13 cellular contexts compared by ENCODE assay signal in genomic region chr17:32936157-32936893, GRCh38. TPM values are rescaled to one million over a fixed set of nuclear protein-coding genes. Genes with fewer than 3 reads are reported as not detected.
DNase-seq lines count a peak whose midpoint lies in the region; ATAC-seq, FAIRE-seq and TF ChIP-seq lines count a peak whose summit lies in the region.
"Had no signal": no experiment of that assay in that cellular context is flagged by ENCODE, and none has a peak within 500 bp of the region (broad histone marks: within the 10 kb centered on the region; RNA-seq: fewer than 3 reads in every experiment).

No MANE protein-coding gene starts in this region.

- ATAC-seq in HCT116 (no peak; the same call in 1 of the 2 replicates), omental fat pad (ENCODE audit: low FRiP score) (no peak)

- 86 to 92% methylated on average over 7 to 10 of the region's 16 CpGs for WGBS in esophagus squamous epithelium, 2 donors
- WGBS in prostate gland = 69% methylated on average over 12 of the region's 16 CpGs
- 82 to 83% (median 83%) methylated on average over 16 of the region's 16 CpGs for WGBS in small intestine, 3 donors

- DNase-seq in HCT116 (ENCODE audit: low read depth, low spot score) = no peak
- DNase-seq in esophagus squamous epithelium (lab: John Stamatoyannopoulos, UW) = no peak
- DNase-seq in prostate gland (ENCODE audit: low spot score) = no peak
- DNase-seq in small intestine = no peak
- DNase-seq in omental fat pad (ENCODE audit: low spot score) = no peak
- DNase-seq in activated naive CD4-positive, alpha-beta T cell treated with Interleukin-2 at 50 U/mL for 16 hours = no peak
- DNase-seq in Calu3 = no peak

- no peak overlapping the region for H3K27ac Mint-ChIP-seq in Calu3 (ENCODE audit: unreplicated experiment)
- H3K27ac Mint-ChIP-seq: T-helper 2 cell treated with Interferon-gamma antibody and Interleukin-4, amounts not matched to agents 5 μg/mL and 100 μg/mL, for 36 hours had no signal

- intact Hi-C loops in HCT116 (cut with micrococcal nuclease) = no loop called here
- intact Hi-C loops in esophagus squamous epithelium (cut with DNase I) = no loop called here
- intact Hi-C loops in prostate gland (cut with DNase I) = no loop called here
- intact Hi-C loops in Calu3 (cut with micrococcal nuclease; ENCODE audit: unreplicated experiment) = no loop called here

- BruUV-seq in HCT116 (replicated peaks; lab: Mats Ljungman, UMichigan) = no TSS peak
- BruUV-seq in Calu3 (replicated peaks; lab: Mats Ljungman, UMichigan) = no TSS peak

- H3K79me2 ChIP-seq in HCT116 (ENCODE audit: insufficient read depth, low read length) = no peaks in the 10 kb centered on the region

- FAIRE-seq in small intestine (lab: Jason Lieb, UNC) = no peak

- no peaks in the 10 kb centered on the region for H3K9me3 ChIP-seq in HCT116 (ENCODE audit: control insufficient read depth in 1 of 2, insufficient read depth in 1 of 2, low read depth in 1 of 2, low read length in 2 of 2)
- no peaks in the 10 kb centered on the region for H3K9me3 ChIP-seq in esophagus squamous epithelium
- H3K9me3 ChIP-seq in prostate gland = no peaks in the 10 kb centered on the region
- no peaks in the 10 kb centered on the region for H3K9me3 ChIP-seq in small intestine (ENCODE audit: control insufficient read depth, low read depth)

- TF ChIP-seq POLR2A in HCT116 (IDR thresholded peaks at IDR 0.05; ENCODE audit: borderline replicate concordance, extremely low read depth, insufficient read depth, insufficient read length) (no peak), esophagus squamous epithelium (IDR thresholded peaks at IDR 0.05) (no peak), prostate gland (IDR thresholded peaks at IDR 0.05) (no peak)

- H4K20me1 ChIP-seq in HCT116 (ENCODE audit: insufficient read depth) = no peaks in the 10 kb centered on the region

- H3K9ac ChIP-seq in HCT116 (ENCODE audit: low read length) = no peak overlapping the region
- H3K9ac ChIP-seq: GM23248 had no signal

- no peaks in the 10 kb centered on the region for H3K36me3 Mint-ChIP-seq in Calu3 (ENCODE audit: insufficient read depth, unreplicated experiment)

- TF ChIP-seq CTCF in HCT116 (IDR thresholded peaks at IDR 0.05 in 2 of 3, conservative IDR thresholded peaks at IDR 0.05 in 1 of 3; ENCODE audit: borderline replicate concordance in 1 of 3, insufficient read depth in 1 of 3, low read depth in 2 of 3, low read length in 2 of 3) (no peak), VCaP (conservative IDR thresholded peaks at IDR 0.05) (no peak), esophagus squamous epithelium (IDR thresholded peaks at IDR 0.05) (no peak), prostate gland (IDR thresholded peaks at IDR 0.05) (no peak), omental fat pad (IDR thresholded peaks at IDR 0.05) (no peak), Calu3 (IDR thresholded peaks at IDR 0.05; ENCODE audit: unreplicated experiment) (no peak)

- CTCF ChIA-PET in HCT116 (lab: Charles Lee) (interaction anchor here (0.7 to 2.9 kb wide), 8 partner anchors 8 to 153 kb away, joined by 3 to 13 read pairs (median 4); partner anchors contain the start of genes MYO1D and TMEM98), Calu3 (lab: Charles Lee) (interaction anchor here (0.6 to 2.4 kb wide), 7 partner anchors 8 to 462 kb away, joined by 3 to 9 read pairs (median 5); partner anchors contain the start of genes MYO1D and TMEM98)

- H3K9me2 ChIP-seq in HCT116 (ENCODE audit: insufficient read depth) = no peaks in the 10 kb centered on the region

- H3K27ac ChIP-seq in HCT116 (ENCODE audit: low read depth, low read length) (no peak overlapping the region; the same call in 1 of the 2 replicates), VCaP (peak overlapping the region; percentile 69), esophagus squamous epithelium (peak overlapping the region in 3 of 4 donors; percentile 22 to 57 (median 53)), prostate gland (peak overlapping the region; percentile 52 to 66), small intestine (ENCODE audit: low read depth in 1 of 2, low read length in 1 of 2) (no peak overlapping the region)
- H3K27ac ChIP-seq: GM23248, spleen had no signal

- H2AFZ ChIP-seq in HCT116 (ENCODE audit: low read depth, low read length, poor library complexity, severe bottlenecking) = no peak overlapping the region
- H2AFZ ChIP-seq: GM23248 had no signal

- peaks cover 11% of the 10 kb centered on the region for H3K4me1 Mint-ChIP-seq in Calu3 (ENCODE audit: low read depth, unreplicated experiment)

- no peaks in the 10 kb centered on the region for H3K27me3 Mint-ChIP-seq in Calu3 (ENCODE audit: unreplicated experiment)

- H3K4me1 ChIP-seq in HCT116 (ENCODE audit: control insufficient read depth in 1 of 2, insufficient read depth in 2 of 2, low read length in 2 of 2) (peaks cover 0 to 9% of the 10 kb centered on the region in 2 experiments; a peak in 3 of 4 replicates), esophagus squamous epithelium (peaks cover 0 to 18% (median 9%) of the 10 kb centered on the region in 3 donors), prostate gland (replicated peaks) (no peaks in the 10 kb centered on the region), small intestine (ENCODE audit: control insufficient read depth in 2 of 2, insufficient read depth in 1 of 2, low read depth in 1 of 2, low read length in 1 of 2) (no peaks in the 10 kb centered on the region)

- no peaks in the 10 kb centered on the region for H3K36me3 ChIP-seq in HCT116 (ENCODE audit: control insufficient read depth in 1 of 2, insufficient read depth in 2 of 2, low read length in 2 of 2)
- peaks cover 0 to 36% (median 0%) of the 10 kb centered on the region in 3 donors for H3K36me3 ChIP-seq in esophagus squamous epithelium
- H3K36me3 ChIP-seq in prostate gland = peaks cover 0 to 9% of the 10 kb centered on the region in 2 donors
- peaks cover 0 to 2% of the 10 kb centered on the region in 2 donors for H3K36me3 ChIP-seq in small intestine (ENCODE audit: control insufficient read depth in 2 of 2, insufficient read depth in 2 of 2, low read length in 2 of 2)

- H3K4me3 Mint-ChIP-seq in Calu3 (ENCODE audit: low read depth, unreplicated experiment) = no peak overlapping the region

- POLR2A ChIA-PET in HCT116 (lab: Charles Lee) = no interaction called here

- peak overlapping the region; percentile 55; the same call in 1 of the 2 replicates for H3K4me2 ChIP-seq in HCT116 (ENCODE audit: low read length)

- H3K4me3 ChIP-seq in HCT116 (replicated peaks in 1 of 2; ENCODE audit: low read depth in 1 of 2, low read length in 2 of 2) = no peak overlapping the region
- no peak overlapping the region for H3K4me3 ChIP-seq in esophagus squamous epithelium
- no peak overlapping the region for H3K4me3 ChIP-seq in prostate gland
- H3K4me3 ChIP-seq in small intestine (ENCODE audit: low read depth in 1 of 2, low read length in 2 of 2) = no peak overlapping the region
- H3K4me3 ChIP-seq: GM23248 had no signal

- H3K9me3 Mint-ChIP-seq in Calu3 (ENCODE audit: low read depth, unreplicated experiment) = no peaks in the 10 kb centered on the region

- no peak for TF ChIP-seq RAD21 in HCT116 (IDR thresholded peaks at IDR 0.05; ENCODE audit: low read depth)

- RAD21 ChIA-PET in HCT116 (lab: Charles Lee; ENCODE audit: low non-redundant PET in 1 of 2, low total read pairs in 2 of 2, uncharacterized antibody in 2 of 2, unreplicated experiment in 2 of 2) = no interaction called here

- no peaks in the 10 kb centered on the region for H3K27me3 ChIP-seq in HCT116 (ENCODE audit: insufficient read depth, low read length)
- H3K27me3 ChIP-seq in esophagus squamous epithelium = no peaks in the 10 kb centered on the region
- no peaks in the 10 kb centered on the region for H3K27me3 ChIP-seq in prostate gland (replicated peaks; ENCODE audit: insufficient read depth)
- H3K27me3 ChIP-seq in small intestine (ENCODE audit: control insufficient read depth in 2 of 2, insufficient read depth in 2 of 2, low read length in 2 of 2) = no peaks in the 10 kb centered on the region

TF ChIP-seq in HCT116, 20 proteins besides CTCF, POLR2A, EP300 and RAD21:
- TF ChIP-seq EZH2 (IDR thresholded peaks at IDR 0.05) (no peak), FOSL1 (IDR thresholded peaks at IDR 0.05; ENCODE audit: low read depth) (no peak), CEBPB (IDR thresholded peaks at IDR 0.05; ENCODE audit: low read depth) (no peak)
TF ChIP-seq in HCT116: peak in this region for 0.

RNA-seq across cellular contexts. Expression of gene TMEM98, which starts 8.4 kb away (rescaled TPM):
- 29.3 TPM for total RNA-seq in HCT116 (2021; ENCODE audit: unreplicated experiment)
- 33.3 and 37.3 TPM in 2 replicates for polyA plus RNA-seq in HCT116 (2012)
- 10 to 100 TPM in 3 of 4 donors, 1 to 10 TPM in 1; 6.4 to 61.4 (median 27.8) TPM for total RNA-seq in esophagus squamous epithelium
- total RNA-seq in prostate gland = 100 to 1,000 TPM in 1 of 2 donors, 10 to 100 TPM in 1; 98.3 to 206 TPM
- polyA plus RNA-seq in small intestine = 10 to 100 TPM; 52.8 to 88.7 (median 68.4) TPM
- total RNA-seq in omental fat pad = 100 to 1,000 TPM in 1 of 4 donors, 10 to 100 TPM in 3; 44.6 to 193 (median 80.3) TPM
- 1.9 and 2.1 TPM in 2 replicates for total RNA-seq in Calu3 (2022)

RNA-seq across cellular contexts. Expression of gene SPACA3, which starts 55.3 kb away (rescaled TPM):
- not detected for total RNA-seq in HCT116 (2021; ENCODE audit: unreplicated experiment)
- polyA plus RNA-seq in HCT116 (2012) = not detected in 2 replicates
- not detected for total RNA-seq in esophagus squamous epithelium
- total RNA-seq in prostate gland = 1 to 10 TPM in 1 of 2 donors, not detected in 1; 8.6 TPM
- polyA plus RNA-seq in small intestine = under 1 TPM in 1 of 3 donors, not detected in 2; 0.18 TPM
- total RNA-seq in omental fat pad = not detected
- total RNA-seq in Calu3 (2022) = not detected in 2 replicates
- total RNA-seq: aorta, GM23248, spleen, subcutaneous adipose tissue had no signal
- polyA plus RNA-seq: aorta, GM23248, spleen had no signal

RNA-seq across cellular contexts. Expression of gene MYO1D, which starts 59.4 kb away (rescaled TPM):
- total RNA-seq in HCT116 (2021; ENCODE audit: unreplicated experiment) (35.7 TPM), esophagus squamous epithelium (10 to 100 TPM; 58.8 to 86.8 (median 64.3) TPM), prostate gland (10 to 100 TPM; 44.2 to 45.2 TPM), omental fat pad (10 to 100 TPM; 36.9 to 49.2 (median 39.5) TPM), Calu3 (2022) (51.9 and 57.2 TPM in 2 replicates)
- polyA plus RNA-seq in HCT116 (2012) = 35.2 and 35.5 TPM in 2 replicates
- 10 to 100 TPM; 62.9 to 75.6 (median 71.6) TPM for polyA plus RNA-seq in small intestine

Comparison
In these comparisons a context has a peak if more than half of its experiments do, and no peak if none do; other contexts are left out.
1. H3K27ac ChIP-seq: peak in VCaP (single experiment), esophagus squamous epithelium (3 of 4) and prostate gland (2 of 2); none in HCT116 (single experiment) and small intestine (0 of 2).